In the genomic region with DNA sequence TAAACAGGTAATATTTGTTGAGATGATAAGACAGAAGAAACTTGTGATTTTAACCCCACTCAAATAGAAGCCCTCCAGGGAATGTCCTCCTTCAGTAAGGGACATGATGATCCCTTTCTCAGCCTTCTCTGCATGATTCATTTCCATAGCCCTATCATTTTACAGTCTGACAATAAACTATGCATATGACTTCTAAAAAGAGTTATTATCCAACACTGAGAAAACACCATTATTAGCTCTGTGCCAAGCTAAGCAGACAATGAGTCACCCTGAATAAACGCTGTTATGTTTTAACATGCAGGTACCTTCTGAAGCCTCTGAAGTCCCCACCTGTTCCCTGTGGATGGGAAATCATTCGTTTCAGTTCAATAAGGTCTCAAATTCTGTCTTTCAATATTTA, we compare ENCODE assay signal across 10 cellular contexts. TPM values are rescaled to one million over a fixed set of nuclear protein-coding genes. Genes with fewer than 3 reads are reported as not detected.
DNase-seq lines count a peak whose midpoint lies in the region; ATAC-seq and TF ChIP-seq lines count a peak whose summit lies in the region.
"Had no signal": no experiment of that assay in that cellular context is flagged by ENCODE, and none has a peak within 500 bp of the region (broad histone marks: within the 10 kb centered on the region; RNA-seq: fewer than 3 reads in every experiment).

No MANE protein-coding gene starts in this region.

- no peaks in the 10 kb centered on the region for H4K20me1 ChIP-seq in fibroblast of lung (ENCODE audit: control insufficient read depth, extremely low read depth, insufficient read depth, low read length)

- ATAC-seq in GM19328 (IDR thresholded peaks at IDR 0.05; ENCODE audit: unreplicated experiment), result no peak
- no peak for ATAC-seq in GM18858 (IDR thresholded peaks at IDR 0.05; ENCODE audit: unreplicated experiment)
- ATAC-seq in activated naive CD8-positive, alpha-beta T cell treated with anti-CD3 and anti-CD28 coated beads, Interleukin-2, amount 50 U/mL, for 24 hours, result no peak
- ATAC-seq: activated T-cell treated with anti-CD3 and anti-CD28 coated beads, Interleukin-2, amount 50 U/mL, for 4 hours had no signal

- DNase-seq in HEK293T (ENCODE audit: extremely low spot score) (no peak), NCI-H748 treated with DMSO at 0.1 percent for 48 hours (lab: John Stamatoyannopoulos, UW) (peak; percentile 92), fibroblast of lung (ENCODE audit: low read depth in 2 of 2) (peak; percentile 51 to 90), medulla oblongata (ENCODE audit: extremely low spot score) (no peak)
- DNase-seq in activated naive CD8-positive, alpha-beta T cell treated with anti-CD3 and anti-CD28 coated beads, Interleukin-2, amount 50 U/mL, for 24 hours, result no peak
- DNase-seq: activated T-cell treated with anti-CD3 and anti-CD28 coated beads, Interleukin-2, amount 50 U/mL, for 4 hours; naive B cell had no signal

- H3K27me3 ChIP-seq in fibroblast of lung (ENCODE audit: control insufficient read depth, insufficient read depth, low read length), result no peaks in the 10 kb centered on the region

- H3K4me3 ChIP-seq in fibroblast of lung (replicated peaks in 1 of 4; ENCODE audit: control extremely low read depth in 1 of 4, insufficient read depth in 1 of 4, low read depth in 3 of 4, low read length in 4 of 4), result peak overlapping the region in 1 of 4 experiments; percentile 22
- no peak overlapping the region for H3K4me3 ChIP-seq in skin epidermis

- H3K4me1 ChIP-seq in fibroblast of lung (ENCODE audit: control insufficient read depth, extremely low read depth, insufficient read depth, low read length), result peaks cover 3% of the 10 kb centered on the region

- H3K4me1 Mint-ChIP-seq in activated naive CD8-positive, alpha-beta T cell treated with anti-CD3 and anti-CD28 coated beads, Interleukin-2, amount 50 U/mL, for 24 hours, result peaks cover 3% of the 10 kb centered on the region
- H3K4me1 Mint-ChIP-seq: naive B cell had no signal

- CTCF ChIA-PET in HEK293T (lab: Yijun Ruan, JAX), result interaction anchor here (0.6 to 2.3 kb wide), 4 partner anchors 11 to 133 kb away, joined by 3 to 7 read pairs (median 4); no protein-coding TSS in a partner anchor

- no peak overlapping the region for H3K4me3 Mint-ChIP-seq in activated naive CD8-positive, alpha-beta T cell treated with anti-CD3 and anti-CD28 coated beads, Interleukin-2, amount 50 U/mL, for 24 hours
- H3K4me3 Mint-ChIP-seq: activated T-cell treated with anti-CD3 and anti-CD28 coated beads, Interleukin-2, amount 50 U/mL, for 4 hours; naive B cell had no signal

- H3K36me3 Mint-ChIP-seq in activated naive CD8-positive, alpha-beta T cell treated with anti-CD3 and anti-CD28 coated beads, Interleukin-2, amount 50 U/mL, for 24 hours (ENCODE audit: low read depth), result peaks cover 1% of the 10 kb centered on the region

- TF ChIP-seq CTCF in fibroblast of lung (conservative IDR thresholded peaks at IDR 0.05 in 1 of 2, IDR thresholded peaks at IDR 0.05 in 1 of 2; ENCODE audit: low read depth in 1 of 2, low read length in 2 of 2), result no peak

- POLR2A ChIA-PET in HEK293T (lab: Yijun Ruan, JAX), result no interaction called here

- peak overlapping the region; percentile 51 for H3K4me2 ChIP-seq in fibroblast of lung (ENCODE audit: extremely low read depth, insufficient read depth, low read length)

- H3K79me2 ChIP-seq in fibroblast of lung (ENCODE audit: control insufficient read depth, insufficient read depth, low read length), result no peaks in the 10 kb centered on the region

- H3K27ac ChIP-seq in fibroblast of lung (ENCODE audit: insufficient read depth, low read length) (no peak overlapping the region), skin epidermis (peak overlapping the region in 11 of 21 experiments; percentile 10 to 69 (median 51))

- H3K27me3 Mint-ChIP-seq in activated naive CD8-positive, alpha-beta T cell treated with anti-CD3 and anti-CD28 coated beads, Interleukin-2, amount 50 U/mL, for 24 hours, result no peaks in the 10 kb centered on the region
- H3K27me3 Mint-ChIP-seq: naive B cell had no signal

- no peaks in the 10 kb centered on the region for H3K9me3 ChIP-seq in fibroblast of lung (ENCODE audit: control insufficient read depth, insufficient read depth, low read depth, low read length)

- no peak overlapping the region for H3K9ac ChIP-seq in fibroblast of lung (ENCODE audit: insufficient read depth, low read length)

- no peak overlapping the region for H2AFZ ChIP-seq in fibroblast of lung (ENCODE audit: low read length)

- H3K36me3 ChIP-seq in fibroblast of lung (ENCODE audit: control insufficient read depth, insufficient read depth, low read length), result no peaks in the 10 kb centered on the region

- H3K27ac Mint-ChIP-seq in activated naive CD8-positive, alpha-beta T cell treated with anti-CD3 and anti-CD28 coated beads, Interleukin-2, amount 50 U/mL, for 24 hours, result no peak overlapping the region

- H3K9me3 Mint-ChIP-seq in activated naive CD8-positive, alpha-beta T cell treated with anti-CD3 and anti-CD28 coated beads, Interleukin-2, amount 50 U/mL, for 24 hours, result no peaks in the 10 kb centered on the region
- H3K9me3 Mint-ChIP-seq: activated T-cell treated with anti-CD3 and anti-CD28 coated beads, Interleukin-2, amount 50 U/mL, for 4 hours; naive B cell had no signal

TF ChIP-seq in HEK293T, 16 proteins besides CTCF, POLR2A, EP300 and RAD21:
- TF ChIP-seq ZNF384 (IDR thresholded peaks at IDR 0.05) (no peak), ELF4 (IDR thresholded peaks at IDR 0.05) (no peak), CTBP1 (IDR thresholded peaks at IDR 0.05; ENCODE audit: borderline replicate concordance) (no peak)
- TF ChIP-seq, protein P1, sequence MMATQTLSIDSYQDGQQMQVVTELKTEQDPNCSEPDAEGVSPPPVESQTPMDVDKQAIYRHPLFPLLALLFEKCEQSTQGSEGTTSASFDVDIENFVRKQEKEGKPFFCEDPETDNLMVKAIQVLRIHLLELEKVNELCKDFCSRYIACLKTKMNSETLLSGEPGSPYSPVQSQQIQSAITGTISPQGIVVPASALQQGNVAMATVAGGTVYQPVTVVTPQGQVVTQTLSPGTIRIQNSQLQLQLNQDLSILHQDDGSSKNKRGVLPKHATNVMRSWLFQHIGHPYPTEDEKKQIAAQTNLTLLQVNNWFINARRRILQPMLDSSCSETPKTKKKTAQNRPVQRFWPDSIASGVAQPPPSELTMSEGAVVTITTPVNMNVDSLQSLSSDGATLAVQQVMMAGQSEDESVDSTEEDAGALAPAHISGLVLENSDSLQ (IDR thresholded peaks at IDR 0.05), result peak; percentile 23; the same call in 1 of the 2 replicates

RNA-seq across cellular contexts. Expression of a gene that starts 54.7 kb away (rescaled TPM):
- 4.1 and 5.4 TPM in 2 replicates for total RNA-seq in fibroblast of lung
- 5.1 and 6.5 TPM in 2 replicates for polyA plus RNA-seq in fibroblast of lung
- polyA plus RNA-seq in fibroblast of lung (2012), result 3.7 and 5.2 TPM in 2 replicates
- polyA minus RNA-seq in fibroblast of lung (ENCODE audit: low replicate concordance), result 5.5 and 5.9 TPM in 2 replicates

Comparison
In these comparisons a context has a peak if more than half of its experiments do, and no peak if none do; other contexts are left out.
1. DNase-seq: peak in NCI-H748 treated with DMSO at 0.1 percent for 48 hours (single experiment) and fibroblast of lung (2 of 2); none in HEK293T (single experiment), medulla oblongata (single experiment) and activated naive CD8-positive, alpha-beta T cell treated with anti-CD3 and anti-CD28 coated beads, Interleukin-2, amount 50 U/mL, for 24 hours (single experiment).